Comparison of ENCODE assay signal across 8 cellular contexts in the genomic region with DNA sequence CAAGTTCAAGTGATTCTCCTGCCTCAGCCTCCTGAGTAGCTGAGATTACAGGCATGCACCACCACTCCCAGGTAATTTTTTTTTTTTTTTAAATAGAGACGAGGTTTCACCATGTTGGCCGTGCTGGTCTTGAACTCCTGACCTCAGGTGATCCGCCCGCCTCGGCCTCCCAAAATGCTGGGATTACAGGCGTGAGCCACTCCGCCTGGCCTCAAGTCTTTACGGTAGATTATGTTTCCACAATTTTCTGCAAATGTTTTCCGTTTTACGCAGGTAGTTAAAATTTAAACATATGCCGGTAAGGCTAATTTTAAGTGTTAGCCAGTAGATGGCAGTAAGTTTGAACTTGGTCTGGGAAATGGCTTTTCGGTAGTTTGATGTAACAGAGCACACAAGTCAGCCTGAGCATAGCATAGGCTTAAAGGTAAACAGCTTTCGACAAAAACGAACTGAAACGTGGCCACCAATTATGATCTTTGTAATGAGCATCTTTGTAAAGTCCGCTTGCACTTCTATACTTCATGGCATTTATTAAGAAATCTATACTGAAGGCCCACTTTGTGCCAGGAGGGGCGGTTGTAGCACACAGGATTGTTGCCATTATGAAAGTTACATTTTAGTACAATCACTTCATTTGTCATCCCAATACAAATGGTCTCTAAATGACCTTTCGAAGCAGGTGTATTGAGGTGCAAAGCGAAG. TPM values are rescaled to one million over a fixed set of nuclear protein-coding genes. Genes with fewer than 3 reads are reported as not detected.
DNase-seq lines count a peak whose midpoint lies in the region; ATAC-seq, FAIRE-seq and TF ChIP-seq lines count a peak whose summit lies in the region.

No MANE protein-coding gene starts in this region.

- H3K27ac ChIP-seq in HL-60 (replicated peaks), result no peak overlapping the region
- H3K27ac ChIP-seq in lung (ENCODE audit: low read depth in 1 of 2, low read length in 1 of 2), result no peak overlapping the region

- peak; percentile 71 for FAIRE-seq in GM18507 (lab: Jason Lieb, UNC)

- H3K4me3 ChIP-seq in HL-60 (replicated peaks; ENCODE audit: insufficient read depth, low read length), result no peak overlapping the region
- no peak overlapping the region for H3K4me3 ChIP-seq in lung

- no peaks in the 10 kb centered on the region for H3K36me3 ChIP-seq in lung (ENCODE audit: control insufficient read depth in 2 of 2, insufficient read depth in 2 of 2, low read length in 2 of 2)

- intact Hi-C loops in CD14-positive monocyte (cut with micrococcal nuclease), result loop anchor here (10.0 kb wide), 1 partner anchor 556 kb away; no protein-coding TSS in a partner anchor

- TF ChIP-seq CTCF in CD14-positive monocyte (IDR thresholded peaks at IDR 0.05) (peak; percentile 67), HL-60 (IDR thresholded peaks at IDR 0.05; ENCODE audit: insufficient read depth, low read length) (peak; percentile 48), lung (IDR thresholded peaks at IDR 0.05; ENCODE audit: control extremely low read depth, extremely low read depth) (peak; percentile 27)

- peaks cover 12% of the 10 kb centered on the region for H3K4me1 Mint-ChIP-seq in CD14-positive monocyte

- H3K9me3 Mint-ChIP-seq in CD14-positive monocyte, result peaks cover 0 to 2% (median 2%) of the 10 kb centered on the region in 7 donors

- peaks cover 0 to 2% of the 10 kb centered on the region in 2 donors for H3K9me3 ChIP-seq in lung (ENCODE audit: control insufficient read depth in 2 of 2, insufficient read depth in 1 of 2, low read length in 1 of 2)

- H3K27me3 Mint-ChIP-seq in CD14-positive monocyte (ENCODE audit: low read depth in 3 of 3), result peaks cover 2 to 5% (median 2%) of the 10 kb centered on the region in 3 donors

- H3K27me3 ChIP-seq in HL-60 (ENCODE audit: insufficient read depth, poor library complexity, severe bottlenecking), result no peaks in the 10 kb centered on the region
- no peaks in the 10 kb centered on the region for H3K27me3 ChIP-seq in lung (ENCODE audit: control insufficient read depth, insufficient read depth)

- no peak overlapping the region for H3K27ac Mint-ChIP-seq in CD14-positive monocyte

- DNase-seq in CD14-positive monocyte (ENCODE audit: low spot score), result no peak
- DNase-seq in GM18507 (ENCODE audit: extremely low spot score, insufficient read length, low read depth), result peak; percentile 33
- DNase-seq in HL-60 (ENCODE audit: low read depth in 1 of 2, low spot score in 1 of 2), result peak; percentile 18 to 35
- DNase-seq in OCI-M1 (lab: John Stamatoyannopoulos, UW), result peak; percentile 73
- DNase-seq in dedifferentiated amniotic fluid mesenchymal stem cell (ENCODE audit: extremely low spot score), result peak; percentile 65
- DNase-seq in lung (ENCODE audit: low spot score), result no peak
- DNase-seq in ecto neural progenitor cell (ENCODE audit: low spot score), result no peak
- DNase-seq in effector CD4-positive, alpha-beta T cell, result no peak

- H3K4me1 ChIP-seq in lung (ENCODE audit: control insufficient read depth in 2 of 2, insufficient read depth in 2 of 2, low read length in 2 of 2), result no peaks in the 10 kb centered on the region

- H3K4me3 Mint-ChIP-seq in CD14-positive monocyte, result peak overlapping the region in 1 of 2 donors; percentile 53

- WGBS in lung, 2 donors, result 33 to 44% methylated on average over 19 of the region's 19 CpGs

- no peaks in the 10 kb centered on the region for H3K36me3 Mint-ChIP-seq in CD14-positive monocyte

- peak; percentile 30 for ATAC-seq in lung (ENCODE audit: insufficient read depth, low FRiP score)

RNA-seq across cellular contexts. Expression of a gene that starts 31.1 kb away (rescaled TPM):
- polyA plus RNA-seq in CD14-positive monocyte (not detected), lung (not detected)
- under 1 TPM in 1 of 2 donors, not detected in 1; 0.14 TPM for total RNA-seq in lung

Comparison
In these comparisons a context has a peak if more than half of its experiments do, and no peak if none do; other contexts are left out.
1. DNase-seq: peak in GM18507 (single experiment), HL-60 (2 of 2), OCI-M1 (single experiment) and dedifferentiated amniotic fluid mesenchymal stem cell (single experiment); none in CD14-positive monocyte (single experiment), lung (single experiment), ecto neural progenitor cell (single experiment) and effector CD4-positive, alpha-beta T cell (single experiment).
2. Peak in every context shown above with its lines, with median percentiles within 50 percentile points of each other: CTCF ChIP-seq.